Comparison of ENCODE assay signal across 12 cellular contexts in the genomic region with DNA sequence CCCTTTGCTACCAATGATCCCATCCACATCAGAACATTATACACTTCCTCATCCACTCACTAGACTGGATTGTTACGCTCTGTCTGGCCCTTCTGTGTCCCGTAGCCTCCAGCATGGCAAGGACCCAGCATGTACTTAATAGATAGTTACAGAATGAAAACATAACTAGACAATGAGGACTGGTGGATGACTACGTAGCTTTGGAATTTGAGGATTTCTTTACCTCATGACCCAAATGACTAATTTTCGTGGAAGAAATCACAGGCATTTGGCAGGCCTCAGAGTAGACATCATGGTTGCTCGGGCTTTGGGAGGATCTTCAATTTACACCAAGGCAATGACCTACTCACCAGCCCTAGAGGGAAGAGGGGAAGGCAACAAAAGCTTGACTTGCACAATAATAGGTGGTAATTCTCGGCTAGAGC.
DNase-seq lines count a peak whose midpoint lies in the region; ATAC-seq and TF ChIP-seq lines count a peak whose summit lies in the region.
"Had no signal": no experiment of that assay in that cellular context is flagged by ENCODE, and none has a peak within 500 bp of the region (broad histone marks: within the 10 kb centered on the region; RNA-seq: fewer than 3 reads in every experiment).

No MANE protein-coding gene starts in this region.

- no peaks in the 10 kb centered on the region for H3K36me3 Mint-ChIP-seq in natural killer cell treated with Interleukin-12 subunit alpha and Interleukin-12 subunit beta and Interleukin-15 and Interleukin-18, amount 100 ng/mL, for 72 hours
- H3K36me3 Mint-ChIP-seq: CD8-positive, alpha-beta memory T cell had no signal

- H2BK120ac ChIP-seq in neuronal stem cell (ENCODE audit: low read depth, low read length) = no peak overlapping the region

- no peak overlapping the region for H3K23ac ChIP-seq in neuronal stem cell (ENCODE audit: low read depth, low read length, poor library complexity)

- no peaks in the 10 kb centered on the region for H3K79me1 ChIP-seq in neuronal stem cell (ENCODE audit: low read depth, low read length)

- no peak overlapping the region for H3K4me2 ChIP-seq in neuronal stem cell (ENCODE audit: insufficient read depth, low read length, poor library complexity, severe bottlenecking)

- H3K9me3 Mint-ChIP-seq in natural killer cell treated with Interleukin-12 subunit alpha and Interleukin-12 subunit beta and Interleukin-15 and Interleukin-18, amount 100 ng/mL, for 72 hours = peaks cover 3% of the 10 kb centered on the region

- no peaks in the 10 kb centered on the region for H3K4me1 Mint-ChIP-seq in natural killer cell treated with Interleukin-12 subunit alpha and Interleukin-12 subunit beta and Interleukin-15 and Interleukin-18, amount 100 ng/mL, for 72 hours (ENCODE audit: low read depth in 2 of 2)
- H3K4me1 Mint-ChIP-seq: CD8-positive, alpha-beta memory T cell had no signal

- no peak overlapping the region for H3K4me3 Mint-ChIP-seq in natural killer cell treated with Interleukin-12 subunit alpha and Interleukin-12 subunit beta and Interleukin-15 and Interleukin-18, amount 100 ng/mL, for 72 hours
- H3K4me3 Mint-ChIP-seq: activated CD8-positive, alpha-beta T cell treated with anti-CD3 and anti-CD28 coated beads, Interleukin-2, amount 10 ng/mL, durations not matched to agents 7 days and 5 days; CD8-positive, alpha-beta memory T cell had no signal

- H4K8ac ChIP-seq in neuronal stem cell (ENCODE audit: low read depth, low read length) = no peak overlapping the region

- H2AFZ ChIP-seq in ACC112 (ENCODE audit: low read length, unreplicated experiment) (peak overlapping the region; percentile 51), neuronal stem cell (ENCODE audit: low read length) (no peak overlapping the region)

- TF ChIP-seq RAD21 in Ishikawa (IDR thresholded peaks at IDR 0.05; ENCODE audit: low read depth) = no peak

- no peaks in the 10 kb centered on the region for H3K36me3 ChIP-seq in ACC112 (ENCODE audit: insufficient read depth, low read length)
- no peaks in the 10 kb centered on the region for H3K36me3 ChIP-seq in neuronal stem cell (replicated peaks in 1 of 2; ENCODE audit: control insufficient read depth in 2 of 2, insufficient read depth in 2 of 2, low read length in 2 of 2)

- no peaks in the 10 kb centered on the region for H3K27me3 Mint-ChIP-seq in natural killer cell treated with Interleukin-12 subunit alpha and Interleukin-12 subunit beta and Interleukin-15 and Interleukin-18, amount 100 ng/mL, for 72 hours

- H3K18ac ChIP-seq in neuronal stem cell (ENCODE audit: low read length) = no peak overlapping the region

- H3K27ac Mint-ChIP-seq in natural killer cell treated with Interleukin-12 subunit alpha and Interleukin-12 subunit beta and Interleukin-15 and Interleukin-18, amount 100 ng/mL, for 72 hours = no peak overlapping the region
- H3K27ac Mint-ChIP-seq: activated CD8-positive, alpha-beta T cell treated with anti-CD3 and anti-CD28 coated beads, Interleukin-2, amount 10 ng/mL, durations not matched to agents 7 days and 5 days; CD8-positive, alpha-beta memory T cell had no signal

- DNase-seq in dermis blood vessel endothelial cell = peak; percentile 98
- DNase-seq in lung microvascular endothelial cell (ENCODE audit: low read depth in 2 of 2) = peak; percentile 93 to 98
- DNase-seq in SKM-1 treated with dmso at 0.1 percent for 144 hours (lab: John Stamatoyannopoulos, UW; ENCODE audit: unreplicated experiment) = no peak
- DNase-seq in neuronal stem cell (ENCODE audit: low spot score) = no peak
- no peak for DNase-seq in NCI-H1105 treated with DMSO at 0.1 percent for 48 hours (lab: John Stamatoyannopoulos, UW)
- no peak for DNase-seq in natural killer cell treated with Interleukin-12 subunit alpha and Interleukin-12 subunit beta and Interleukin-15 and Interleukin-18, amount 100 ng/mL, for 72 hours (ENCODE audit: low spot score)
- DNase-seq: activated CD8-positive, alpha-beta T cell treated with anti-CD3 and anti-CD28 coated beads, Interleukin-2, amount 10 ng/mL, durations not matched to agents 7 days and 5 days; CD8-positive, alpha-beta memory T cell; cortex of kidney; NCI-H526 had no signal

- H3K14ac ChIP-seq in neuronal stem cell (ENCODE audit: low read length) = no peak overlapping the region

- H3K4me1 ChIP-seq in ACC112 (ENCODE audit: control insufficient read depth, insufficient read depth, low read length, unreplicated experiment) (peaks cover 33% of the 10 kb centered on the region), neuronal stem cell (ENCODE audit: control insufficient read depth in 2 of 2, insufficient read depth in 1 of 2, low read depth in 1 of 2, low read length in 2 of 2) (peaks cover 0 to 7% of the 10 kb centered on the region in 2 donors)

- TF ChIP-seq EP300 in Ishikawa (IDR thresholded peaks at IDR 0.05; ENCODE audit: borderline replicate concordance) = peak; percentile 90

- H2BK12ac ChIP-seq in neuronal stem cell (ENCODE audit: low read length) = no peak overlapping the region

- H3K9ac ChIP-seq in neuronal stem cell (ENCODE audit: low read depth, low read length, poor library complexity) = no peak overlapping the region

- no peak overlapping the region for H2BK15ac ChIP-seq in neuronal stem cell (ENCODE audit: low read length)

- no peaks in the 10 kb centered on the region for H3K27me3 ChIP-seq in ACC112 (ENCODE audit: insufficient read depth, low read length)
- H3K27me3 ChIP-seq in neuronal stem cell (ENCODE audit: control insufficient read depth in 3 of 3, insufficient read depth in 3 of 3, low read depth in 1 of 3, low read length in 3 of 3) = no peaks in the 10 kb centered on the region

- no peaks in the 10 kb centered on the region for H3K79me2 ChIP-seq in ACC112 (ENCODE audit: control insufficient read depth, insufficient read depth, low read length, unreplicated experiment)

- H3K4me3 ChIP-seq in ACC112 (ENCODE audit: low read depth, low read length) = 0 out of 2 replicates have a peak overlapping the region, but pooled peaks have one; percentile 10
- H3K4me3 ChIP-seq in neuronal stem cell (ENCODE audit: low read length in 2 of 2) = no peak overlapping the region

- WGBS in neuronal stem cell (ENCODE audit: extremely low coverage in 2 of 2, insufficient read length in 2 of 2, insufficient replicate concordance in 1 of 2), 2 donors = no CpG with 5 or more reads among the region's 6 CpGs

- ATAC-seq in natural killer cell treated with Interleukin-12 subunit alpha and Interleukin-12 subunit beta and Interleukin-15 and Interleukin-18, amount 100 ng/mL, for 72 hours = no peak
- ATAC-seq: activated CD8-positive, alpha-beta T cell treated with anti-CD3 and anti-CD28 coated beads, Interleukin-2, amount 10 ng/mL, durations not matched to agents 7 days and 5 days had no signal

- peak overlapping the region; percentile 80 for H3K27ac ChIP-seq in ACC112 (ENCODE audit: low read depth, low read length)
- H3K27ac ChIP-seq in neuronal stem cell (replicated peaks; ENCODE audit: low read length) = no peak overlapping the region

- no peak overlapping the region for H2AK5ac ChIP-seq in neuronal stem cell (ENCODE audit: low read depth, low read length)

- H2BK5ac ChIP-seq in neuronal stem cell (ENCODE audit: low read length) = no peak overlapping the region

- no peak overlapping the region for H4K91ac ChIP-seq in neuronal stem cell (ENCODE audit: low read depth, low read length, poor library complexity)

- no peak overlapping the region for H3K4ac ChIP-seq in neuronal stem cell (ENCODE audit: low read length)

- no peaks in the 10 kb centered on the region for H3K9me3 ChIP-seq in neuronal stem cell (replicated peaks in 1 of 2; ENCODE audit: control insufficient read depth in 2 of 2, insufficient read depth in 1 of 2, low read depth in 1 of 2, low read length in 2 of 2)

TF ChIP-seq in Ishikawa, 13 proteins besides CTCF, POLR2A, EP300 and RAD21 (continues in another document):
- TF ChIP-seq ZBTB7A (IDR thresholded peaks at IDR 0.05; ENCODE audit: low read depth) (no peak), FOXM1 (IDR thresholded peaks at IDR 0.05; ENCODE audit: borderline replicate concordance, low read depth) (peak; percentile 71), TEAD4 (IDR thresholded peaks at IDR 0.05) (peak; percentile 85), TAF1 (IDR thresholded peaks at IDR 0.05; ENCODE audit: low read depth) (no peak), YY1 (IDR thresholded peaks at IDR 0.05; ENCODE audit: low read depth) (0 out of 2 replicates have a peak, but pooled peaks have one; percentile 37), TCF12 (IDR thresholded peaks at IDR 0.05; ENCODE audit: low read depth) (peak; percentile 85), NFIC (IDR thresholded peaks at IDR 0.05) (peak; percentile 81), CREB1 (IDR thresholded peaks at IDR 0.05; ENCODE audit: low read depth) (no peak), EGR1 (IDR thresholded peaks at IDR 0.05) (no peak)
- TF ChIP-seq, protein P1, sequence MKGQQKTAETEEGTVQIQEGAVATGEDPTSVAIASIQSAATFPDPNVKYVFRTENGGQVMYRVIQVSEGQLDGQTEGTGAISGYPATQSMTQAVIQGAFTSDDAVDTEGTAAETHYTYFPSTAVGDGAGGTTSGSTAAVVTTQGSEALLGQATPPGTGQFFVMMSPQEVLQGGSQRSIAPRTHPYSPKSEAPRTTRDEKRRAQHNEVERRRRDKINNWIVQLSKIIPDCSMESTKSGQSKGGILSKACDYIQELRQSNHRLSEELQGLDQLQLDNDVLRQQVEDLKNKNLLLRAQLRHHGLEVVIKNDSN (IDR thresholded peaks at IDR 0.05) = no peak

Comparison
In these comparisons a context has a peak if more than half of its experiments do, and no peak if none do; other contexts are left out.
1. DNase-seq: peak in dermis blood vessel endothelial cell (single experiment) and lung microvascular endothelial cell (2 of 2); none in SKM-1 treated with dmso at 0.1 percent for 144 hours (single experiment), neuronal stem cell (single experiment), NCI-H1105 treated with DMSO at 0.1 percent for 48 hours (single experiment) and natural killer cell treated with Interleukin-12 subunit alpha and Interleukin-12 subunit beta and Interleukin-15 and Interleukin-18, amount 100 ng/mL, for 72 hours (single experiment).